Comparison of ENCODE assay signal across 16 cellular contexts in the genomic region with DNA sequence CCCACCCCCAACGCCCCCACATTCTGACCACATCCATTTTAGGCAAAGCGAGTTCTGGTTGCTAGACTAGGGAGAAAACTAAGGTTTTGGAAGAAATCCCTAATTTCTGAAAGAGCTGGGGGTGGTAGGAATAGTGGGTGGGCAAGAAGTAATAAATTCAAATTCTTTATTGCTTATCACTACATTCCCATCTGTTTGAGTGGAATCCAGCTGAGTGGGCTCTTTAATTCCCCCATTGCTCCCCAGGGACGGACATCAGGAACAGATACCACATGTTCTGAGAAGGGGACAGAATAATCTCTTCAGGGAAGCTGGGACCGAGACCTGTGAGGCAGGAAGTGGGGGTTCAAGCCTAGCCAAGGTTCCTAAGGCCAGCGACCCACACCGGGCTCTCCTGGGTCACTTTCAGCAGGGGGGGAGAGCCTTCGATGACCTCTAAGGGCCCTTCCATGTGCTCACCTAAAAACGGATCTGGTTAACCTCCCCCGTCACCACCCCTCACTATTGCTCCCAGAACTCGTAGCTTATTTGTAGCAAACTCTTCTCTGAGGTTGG. TPM values are rescaled to one million over a fixed set of nuclear protein-coding genes. Genes with fewer than 3 reads are reported as not detected.
A peak's percentile ranks its signal among the peaks of the same experiment; 100 is the strongest.
DNase-seq lines count a peak whose midpoint lies in the region; ATAC-seq and TF ChIP-seq lines count a peak whose summit lies in the region.
"Had no signal": no experiment of that assay in that cellular context is flagged by ENCODE, and none has a peak within 500 bp of the region (broad histone marks: within the 10 kb centered on the region; RNA-seq: fewer than 3 reads in every experiment).

No MANE protein-coding gene starts in this region.

- no peaks in the 10 kb centered on the region for H4K20me1 ChIP-seq in osteoblast (ENCODE audit: insufficient read depth, low read length)

- H3K4me3 ChIP-seq in AG10803 (ENCODE audit: low read length) (no peak overlapping the region), body of pancreas (no peak overlapping the region), osteoblast (ENCODE audit: insufficient read depth, low read length) (no peak overlapping the region)
- H3K4me3 ChIP-seq: cardiac muscle cell had no signal

- ATAC-seq in body of pancreas (peak; percentile 22), sciatic nerve (peak; percentile 3)

- H3K27me3 ChIP-seq in body of pancreas (no peaks in the 10 kb centered on the region), osteoblast (ENCODE audit: insufficient read depth, low read length) (no peaks in the 10 kb centered on the region)
- H3K27me3 ChIP-seq: BE2C, cardiac muscle cell, sigmoid colon had no signal

- H3K4me2 ChIP-seq in osteoblast (ENCODE audit: insufficient read depth, low read length) = no peak overlapping the region

- H3K9me3 ChIP-seq in body of pancreas (no peaks in the 10 kb centered on the region), osteoblast (ENCODE audit: low read depth, low read length) (no peaks in the 10 kb centered on the region)
- H3K9me3 ChIP-seq: BE2C, sigmoid colon had no signal

- peak overlapping the region; percentile 52; the same call in 1 of the 2 replicates for H3K27ac Mint-ChIP-seq in HFFc6
- H3K27ac Mint-ChIP-seq: activated CD4-positive, alpha-beta T cell treated with anti-CD3 and anti-CD28 coated beads, Interleukin-2, amount 10 ng/mL, durations not matched to agents 24 days and 14 days; activated naive CD8-positive, alpha-beta T cell treated with anti-CD3 and anti-CD28 coated beads, Interleukin-2, amount 10 ng/mL, durations not matched to agents 7 days and 5 days had no signal

- 63 to 80% methylated on average over 10 of the region's 10 CpGs for WGBS in body of pancreas, 2 donors

- H3K27ac ChIP-seq in body of pancreas (no peak overlapping the region), osteoblast (ENCODE audit: low read depth, low read length) (no peak overlapping the region)
- H3K27ac ChIP-seq: cardiac muscle cell had no signal

- H3K36me3 Mint-ChIP-seq in HFFc6 (ENCODE audit: low read depth) = peaks cover 41% of the 10 kb centered on the region

- no peaks in the 10 kb centered on the region for H3K9me3 Mint-ChIP-seq in HFFc6
- H3K9me3 Mint-ChIP-seq: activated CD4-positive, alpha-beta T cell treated with anti-CD3 and anti-CD28 coated beads, Interleukin-2, amount 10 ng/mL, durations not matched to agents 24 days and 14 days; activated naive CD8-positive, alpha-beta T cell treated with anti-CD3 and anti-CD28 coated beads, Interleukin-2, amount 10 ng/mL, durations not matched to agents 7 days and 5 days had no signal

- H3K4me1 ChIP-seq in body of pancreas (no peaks in the 10 kb centered on the region), osteoblast (ENCODE audit: insufficient read depth, low read length) (peaks cover 23% of the 10 kb centered on the region)

- no peak overlapping the region for H3K4me3 Mint-ChIP-seq in HFFc6
- H3K4me3 Mint-ChIP-seq: activated CD4-positive, alpha-beta T cell treated with anti-CD3 and anti-CD28 coated beads, Interleukin-2, amount 10 ng/mL, durations not matched to agents 24 days and 14 days; activated naive CD8-positive, alpha-beta T cell treated with anti-CD3 and anti-CD28 coated beads, Interleukin-2, amount 10 ng/mL, durations not matched to agents 7 days and 5 days had no signal

- H3K36me3 ChIP-seq in body of pancreas (replicated peaks in 1 of 2; ENCODE audit: insufficient read depth in 1 of 2, low read depth in 2 of 2) (no peaks in the 10 kb centered on the region), osteoblast (ENCODE audit: insufficient read depth, low read length) (peaks cover 23% of the 10 kb centered on the region)

- in situ Hi-C loops in KBM-7 (cut with MboI; ENCODE audit: low pct_unique_long_range_greater_than_20kb, low sequenced_read_pairs) = no loop called here

- H2AFZ ChIP-seq in osteoblast (ENCODE audit: low read length) = no peak overlapping the region

- no peak for TF ChIP-seq CTCF in AG10803 (conservative IDR thresholded peaks at IDR 0.05; ENCODE audit: low read length)
- TF ChIP-seq CTCF in HFFc6 (IDR thresholded peaks at IDR 0.05) = no peak
- no peak for TF ChIP-seq CTCF in body of pancreas (IDR thresholded peaks at IDR 0.05)
- TF ChIP-seq CTCF in osteoblast (IDR thresholded peaks at IDR 0.05; ENCODE audit: extremely low read depth, low read depth, low read length) = no peak

- intact Hi-C loops in body of pancreas (cut with DNase I) = no loop called here
- intact Hi-C loops in sciatic nerve (cut with DNase I) = no loop called here

- peak; percentile 43 for DNase-seq in AG10803 (ENCODE audit: low read depth)
- no peak for DNase-seq in HFFc6
- peak in 1 of 4 donors; percentile 36 for DNase-seq in body of pancreas
- DNase-seq in sciatic nerve (ENCODE audit: low spot score) = no peak
- no peak for DNase-seq in osteoblast (ENCODE audit: insufficient read length, low spot score, missing footprints)
- no peak for DNase-seq in KBM-7
- no peak for DNase-seq in T-helper 9 cell
- no peak for DNase-seq in stimulated activated CD4-positive, alpha-beta T cell treated with anti-CD3 and anti-CD28 coated beads, Interleukin-2, amount 100 ng/mL, for 48 hours
- DNase-seq: activated CD4-positive, alpha-beta T cell treated with anti-CD3 and anti-CD28 coated beads, Interleukin-2, amount 10 ng/mL, durations not matched to agents 24 days and 14 days; activated naive CD8-positive, alpha-beta T cell treated with anti-CD3 and anti-CD28 coated beads, Interleukin-2, amount 10 ng/mL, durations not matched to agents 7 days and 5 days; effector CD8-positive, alpha-beta T cell; GDM1; MM.1S had no signal

- no peak for TF ChIP-seq POLR2A in body of pancreas (IDR thresholded peaks at IDR 0.05)

- H3K4me1 Mint-ChIP-seq in HFFc6 (ENCODE audit: low read depth) = peaks cover 49% of the 10 kb centered on the region

- H3K79me2 ChIP-seq in osteoblast (ENCODE audit: insufficient read depth, low read length) = no peaks in the 10 kb centered on the region

- peaks cover 1% of the 10 kb centered on the region for H3K27me3 Mint-ChIP-seq in HFFc6 (ENCODE audit: insufficient read depth)
- H3K27me3 Mint-ChIP-seq: activated CD4-positive, alpha-beta T cell treated with anti-CD3 and anti-CD28 coated beads, Interleukin-2, amount 10 ng/mL, durations not matched to agents 24 days and 14 days; activated naive CD8-positive, alpha-beta T cell treated with anti-CD3 and anti-CD28 coated beads, Interleukin-2, amount 10 ng/mL, durations not matched to agents 7 days and 5 days had no signal

RNA-seq across cellular contexts. Expression of a gene that starts 42.3 kb away (rescaled TPM):
- 10 to 100 TPM; 40.9 to 49.3 (median 43.8) TPM for total RNA-seq in HFFc6 (2021; fragmentation: NEBNext Ultra II Directional; extraction: Animal tissue kit (Norgen Biotek cat#: 25700))
- 10 to 100 TPM in 1 of 2 donors, 1 to 10 TPM in 1; 8.9 to 14.0 TPM for total RNA-seq in body of pancreas
- 23.0 TPM for total RNA-seq in sciatic nerve
- 46.9 and 52.5 TPM in 2 replicates for total RNA-seq in osteoblast
